ENCODE assay signal across 8 cellular contexts in genomic region chr12:62785941-62786559, GRCh38.
A peak's percentile ranks its signal among the peaks of the same experiment; 100 is the strongest.
DNase-seq lines count a peak whose midpoint lies in the region; ATAC-seq lines count a peak whose summit lies in the region.

No MANE protein-coding gene starts in this region.

- no peaks in the 10 kb centered on the region for H3K9me3 Mint-ChIP-seq in natural killer cell treated with Interleukin-12 subunit alpha and Interleukin-12 subunit beta and Interleukin-15 and Interleukin-18, amount 100 ng/mL, for 72 hours
- no peaks in the 10 kb centered on the region for H3K9me3 Mint-ChIP-seq in T-helper 2 cell treated with Interferon-gamma antibody and Interleukin-4, amounts not matched to agents 5 μg/mL and 100 μg/mL, for 36 hours

- DNase-seq in ELR (ENCODE audit: low read depth) (peak; percentile 99), NCI-H460 (ENCODE audit: extremely low read depth, low read depth) (peak; percentile 76), dedifferentiated amniotic fluid mesenchymal stem cell (ENCODE audit: extremely low spot score) (peak; percentile 33)
- DNase-seq in natural killer cell treated with Interleukin-12 subunit alpha and Interleukin-12 subunit beta and Interleukin-15 and Interleukin-18, amount 100 ng/mL, for 72 hours (ENCODE audit: low spot score), result no peak
- DNase-seq in T-helper 2 cell treated with Interferon-gamma antibody and Interleukin-4, amounts not matched to agents 5 μg/mL and 100 μg/mL, for 36 hours (ENCODE audit: low spot score), result no peak
- no peak for DNase-seq in activated CD8-positive, alpha-beta memory T cell treated with anti-CD3 and anti-CD28 coated beads for 24 hours

- H3K27ac Mint-ChIP-seq in natural killer cell treated with Interleukin-12 subunit alpha and Interleukin-12 subunit beta and Interleukin-15 and Interleukin-18, amount 100 ng/mL, for 72 hours, result peak overlapping the region; percentile 51 to 62
- H3K27ac Mint-ChIP-seq in T-helper 2 cell treated with Interferon-gamma antibody and Interleukin-4, amounts not matched to agents 5 μg/mL and 100 μg/mL, for 36 hours, result no peak overlapping the region

- no peaks in the 10 kb centered on the region for H3K36me3 Mint-ChIP-seq in natural killer cell treated with Interleukin-12 subunit alpha and Interleukin-12 subunit beta and Interleukin-15 and Interleukin-18, amount 100 ng/mL, for 72 hours
- H3K36me3 Mint-ChIP-seq in T-helper 2 cell treated with Interferon-gamma antibody and Interleukin-4, amounts not matched to agents 5 μg/mL and 100 μg/mL, for 36 hours (ENCODE audit: low read depth), result no peaks in the 10 kb centered on the region

- H3K4me1 Mint-ChIP-seq in natural killer cell treated with Interleukin-12 subunit alpha and Interleukin-12 subunit beta and Interleukin-15 and Interleukin-18, amount 100 ng/mL, for 72 hours (ENCODE audit: low read depth in 2 of 2), result peaks cover 11 to 13% of the 10 kb centered on the region in 2 donors
- peaks cover 4% of the 10 kb centered on the region for H3K4me1 Mint-ChIP-seq in T-helper 2 cell treated with Interferon-gamma antibody and Interleukin-4, amounts not matched to agents 5 μg/mL and 100 μg/mL, for 36 hours (ENCODE audit: low read depth)

- H3K27me3 Mint-ChIP-seq in natural killer cell treated with Interleukin-12 subunit alpha and Interleukin-12 subunit beta and Interleukin-15 and Interleukin-18, amount 100 ng/mL, for 72 hours, result peaks cover 2 to 22% of the 10 kb centered on the region in 2 donors
- peaks cover 14% of the 10 kb centered on the region for H3K27me3 Mint-ChIP-seq in T-helper 2 cell treated with Interferon-gamma antibody and Interleukin-4, amounts not matched to agents 5 μg/mL and 100 μg/mL, for 36 hours (ENCODE audit: low read depth)

- H3K4me3 Mint-ChIP-seq in natural killer cell treated with Interleukin-12 subunit alpha and Interleukin-12 subunit beta and Interleukin-15 and Interleukin-18, amount 100 ng/mL, for 72 hours, result no peak overlapping the region
- H3K4me3 Mint-ChIP-seq in T-helper 2 cell treated with Interferon-gamma antibody and Interleukin-4, amounts not matched to agents 5 μg/mL and 100 μg/mL, for 36 hours, result no peak overlapping the region

- peak; percentile 26 to 69 for ATAC-seq in natural killer cell treated with Interleukin-12 subunit alpha and Interleukin-12 subunit beta and Interleukin-15 and Interleukin-18, amount 100 ng/mL, for 72 hours
- no peak for ATAC-seq in GM19395 (IDR thresholded peaks at IDR 0.05; ENCODE audit: unreplicated experiment)
- ATAC-seq in GM18867 (IDR thresholded peaks at IDR 0.05; ENCODE audit: unreplicated experiment), result no peak

Comparison
In these comparisons a context has a peak if more than half of its experiments do, and no peak if none do; other contexts are left out.
1. DNase-seq: peak in ELR (single experiment), NCI-H460 (single experiment) and dedifferentiated amniotic fluid mesenchymal stem cell (single experiment); none in natural killer cell treated with Interleukin-12 subunit alpha and Interleukin-12 subunit beta and Interleukin-15 and Interleukin-18, amount 100 ng/mL, for 72 hours (single experiment), T-helper 2 cell treated with Interferon-gamma antibody and Interleukin-4, amounts not matched to agents 5 μg/mL and 100 μg/mL, for 36 hours (single experiment) and activated CD8-positive, alpha-beta memory T cell treated with anti-CD3 and anti-CD28 coated beads for 24 hours (single experiment).
2. ATAC-seq: peak in natural killer cell treated with Interleukin-12 subunit alpha and Interleukin-12 subunit beta and Interleukin-15 and Interleukin-18, amount 100 ng/mL, for 72 hours (2 of 2); none in GM19395 (single experiment) and GM18867 (single experiment).